In genomic region chr5:133607451-133607850, GRCh38 we compare ENCODE assay signal across 19 cellular contexts. TPM values are rescaled to one million over a fixed set of nuclear protein-coding genes. Genes with fewer than 3 reads are reported as not detected.
DNase-seq lines count a peak whose midpoint lies in the region; ATAC-seq and TF ChIP-seq lines count a peak whose summit lies in the region.
"Had no signal": no experiment of that assay in that cellular context is flagged by ENCODE, and none has a peak within 500 bp of the region (broad histone marks: within the 10 kb centered on the region; RNA-seq: fewer than 3 reads in every experiment).

No MANE protein-coding gene starts in this region.

- no peak overlapping the region for H3K9ac ChIP-seq in SK-N-SH

- TF ChIP-seq RAD21 in SK-N-SH (IDR thresholded peaks at IDR 0.05; ENCODE audit: low read length) = no peak

- H3K36me3 ChIP-seq in SK-N-SH (replicated peaks in 1 of 2; ENCODE audit: control insufficient read depth in 1 of 2, insufficient read depth in 2 of 2, low read length in 1 of 2) = no peaks in the 10 kb centered on the region
- H3K36me3 ChIP-seq: BE2C had no signal

- DNase-seq in SK-N-SH = peak; percentile 12
- DNase-seq in NCI-H1417 (lab: John Stamatoyannopoulos, UW) = peak in 2 of 3 experiments; percentile 34 to 83
- DNase-seq in NCI-H524 treated with DMSO at 0.1 percent for 48 hours (lab: John Stamatoyannopoulos, UW) = peak; percentile 85
- peak; percentile 2 for DNase-seq in iPS-NIHi7 (ENCODE audit: extremely low spot score)
- DNase-seq in activated T-cell treated with anti-CD3 and anti-CD28 coated beads, Interleukin-2, amount 50 U/mL, for 72 hours = no peak
- DNase-seq in NCI-H1048 (lab: John Stamatoyannopoulos, UW) = no peak
- DNase-seq: DMS53, GDM1, HCEC 1CT, IMR-90, MV-4-11, NCI-H1436 treated with DMSO at 0.1 percent for 48 hours, NCI-H2029, NCI-H510A treated with DMSO at 0.1 percent for 48 hours had no signal

- no peak for TF ChIP-seq EP300 in SK-N-SH (IDR thresholded peaks at IDR 0.05; ENCODE audit: borderline replicate concordance in 1 of 2, low read depth in 1 of 2, low read length in 1 of 2)

- H3K9me3 ChIP-seq in SK-N-SH = no peaks in the 10 kb centered on the region
- H3K9me3 ChIP-seq: BE2C had no signal

- 43% methylated on average over 6 of the region's 6 CpGs for WGBS in SK-N-SH (ENCODE audit: low lambda C conversion rate)

- H3K4me1 Mint-ChIP-seq in activated T-cell treated with anti-CD3 and anti-CD28 coated beads, Interleukin-2, amount 50 U/mL, for 72 hours (ENCODE audit: low read depth) = peaks cover 5% of the 10 kb centered on the region

- TF ChIP-seq CTCF in SK-N-SH (IDR thresholded peaks at IDR 0.05) = no peak

- peaks cover 0 to 34% of the 10 kb centered on the region in 2 experiments; a peak in 2 of 4 replicates for H3K4me1 ChIP-seq in SK-N-SH (ENCODE audit: control insufficient read depth in 1 of 2, insufficient read depth in 2 of 2, low read depth in 1 of 2, low read length in 1 of 2)

- POLR2A ChIA-PET in SK-N-SH (lab: Yijun Ruan, JAX) = no interaction called here

- H3F3A ChIP-seq in SK-N-SH (replicated peaks; ENCODE audit: insufficient read depth) = no peaks in the 10 kb centered on the region

- H3K4me3 Mint-ChIP-seq in activated T-cell treated with anti-CD3 and anti-CD28 coated beads, Interleukin-2, amount 50 U/mL, for 72 hours = no peak overlapping the region
- H3K4me3 Mint-ChIP-seq: GM23338 had no signal

- peaks cover 28% of the 10 kb centered on the region for H3K27me3 Mint-ChIP-seq in activated T-cell treated with anti-CD3 and anti-CD28 coated beads, Interleukin-2, amount 50 U/mL, for 72 hours (ENCODE audit: low read depth)

- H3K79me2 ChIP-seq in SK-N-SH (ENCODE audit: insufficient read depth) = no peaks in the 10 kb centered on the region

- ATAC-seq in SK-N-SH treated with all-trans-retinoic acid at 6 μM for 48 hours = no peak
- ATAC-seq in activated T-cell treated with anti-CD3 and anti-CD28 coated beads, Interleukin-2, amount 50 U/mL, for 72 hours (replicated peaks in 1 of 2) = no peak
- ATAC-seq: GM23338, Panc1 had no signal

- H3K27ac ChIP-seq in SK-N-SH (ENCODE audit: low read depth in 2 of 2, low read length in 1 of 2) = no peak overlapping the region

- H3K4me3 ChIP-seq in SK-N-SH (ENCODE audit: low read depth in 2 of 2, low read length in 1 of 2) = no peak overlapping the region
- H3K4me3 ChIP-seq: GM23338 had no signal

- no peaks in the 10 kb centered on the region for H3K36me3 Mint-ChIP-seq in activated T-cell treated with anti-CD3 and anti-CD28 coated beads, Interleukin-2, amount 50 U/mL, for 72 hours (ENCODE audit: insufficient read depth in 2 of 2)

- CTCF ChIA-PET in SK-N-SH (lab: Yijun Ruan, JAX) = interaction anchor here (0.9 to 9.1 kb wide), 9 partner anchors 11 to 262 kb away, joined by 3 to 97 read pairs (median 3); no protein-coding TSS in a partner anchor

- no peak overlapping the region for H3K4me2 ChIP-seq in SK-N-SH
- H3K4me2 ChIP-seq: GM23338 had no signal

- no peaks in the 10 kb centered on the region for H4K20me1 ChIP-seq in SK-N-SH (ENCODE audit: insufficient read depth)

- no peak overlapping the region for H2AFZ ChIP-seq in SK-N-SH (ENCODE audit: low read depth)
- H2AFZ ChIP-seq: GM23338 had no signal

- H3K27me3 ChIP-seq in SK-N-SH (ENCODE audit: insufficient read depth) = peaks cover 21% of the 10 kb centered on the region

- H3K9me3 Mint-ChIP-seq in activated T-cell treated with anti-CD3 and anti-CD28 coated beads, Interleukin-2, amount 50 U/mL, for 72 hours = no peaks in the 10 kb centered on the region
- H3K9me3 Mint-ChIP-seq: GM23338 had no signal

- H3K27ac Mint-ChIP-seq in activated T-cell treated with anti-CD3 and anti-CD28 coated beads, Interleukin-2, amount 50 U/mL, for 72 hours = no peak overlapping the region
- H3K27ac Mint-ChIP-seq: GM23338 had no signal

- no peaks in the 10 kb centered on the region for H3K9me2 ChIP-seq in SK-N-SH

TF ChIP-seq in SK-N-SH, 30 proteins besides CTCF, POLR2A, EP300 and RAD21 (continues in another document):
- no peak for TF ChIP-seq NFIC (IDR thresholded peaks at IDR 0.05; ENCODE audit: borderline replicate concordance)
- TF ChIP-seq YY1 (IDR thresholded peaks at IDR 0.05; ENCODE audit: low read depth) = no peak
- no peak for TF ChIP-seq GABPA (IDR thresholded peaks at IDR 0.05; ENCODE audit: low read depth)
- no peak for TF ChIP-seq FOXJ3 (CRISPR knock-in tag; IDR thresholded peaks at IDR 0.05)
- no peak for TF ChIP-seq MXI1 (IDR thresholded peaks at IDR 0.05; ENCODE audit: low read depth, low read length)
- TF ChIP-seq, protein P1, sequence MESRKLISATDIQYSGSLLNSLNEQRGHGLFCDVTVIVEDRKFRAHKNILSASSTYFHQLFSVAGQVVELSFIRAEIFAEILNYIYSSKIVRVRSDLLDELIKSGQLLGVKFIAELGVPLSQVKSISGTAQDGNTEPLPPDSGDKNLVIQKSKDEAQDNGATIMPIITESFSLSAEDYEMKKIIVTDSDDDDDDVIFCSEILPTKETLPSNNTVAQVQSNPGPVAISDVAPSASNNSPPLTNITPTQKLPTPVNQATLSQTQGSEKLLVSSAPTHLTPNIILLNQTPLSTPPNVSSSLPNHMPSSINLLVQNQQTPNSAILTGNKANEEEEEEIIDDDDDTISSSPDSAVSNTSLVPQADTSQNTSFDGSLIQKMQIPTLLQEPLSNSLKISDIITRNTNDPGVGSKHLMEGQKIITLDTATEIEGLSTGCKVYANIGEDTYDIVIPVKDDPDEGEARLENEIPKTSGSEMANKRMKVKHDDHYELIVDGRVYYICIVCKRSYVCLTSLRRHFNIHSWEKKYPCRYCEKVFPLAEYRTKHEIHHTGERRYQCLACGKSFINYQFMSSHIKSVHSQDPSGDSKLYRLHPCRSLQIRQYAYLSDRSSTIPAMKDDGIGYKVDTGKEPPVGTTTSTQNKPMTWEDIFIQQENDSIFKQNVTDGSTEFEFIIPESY (IDR thresholded peaks at IDR 0.05; ENCODE audit: borderline replicate concordance, low read depth) = no peak
- TF ChIP-seq, protein P2, sequence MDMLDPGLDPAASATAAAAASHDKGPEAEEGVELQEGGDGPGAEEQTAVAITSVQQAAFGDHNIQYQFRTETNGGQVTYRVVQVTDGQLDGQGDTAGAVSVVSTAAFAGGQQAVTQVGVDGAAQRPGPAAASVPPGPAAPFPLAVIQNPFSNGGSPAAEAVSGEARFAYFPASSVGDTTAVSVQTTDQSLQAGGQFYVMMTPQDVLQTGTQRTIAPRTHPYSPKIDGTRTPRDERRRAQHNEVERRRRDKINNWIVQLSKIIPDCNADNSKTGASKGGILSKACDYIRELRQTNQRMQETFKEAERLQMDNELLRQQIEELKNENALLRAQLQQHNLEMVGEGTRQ (IDR thresholded peaks at IDR 0.05; ENCODE audit: borderline replicate concordance, low read depth, low read length) = no peak
- no peak for TF ChIP-seq ELF1 (IDR thresholded peaks at IDR 0.05)
- TF ChIP-seq TEAD4 (IDR thresholded peaks at IDR 0.05; ENCODE audit: borderline replicate concordance, insufficient read depth) = no peak
- TF ChIP-seq TAF1 (IDR thresholded peaks at IDR 0.05; ENCODE audit: borderline replicate concordance, low read depth, low read length) = no peak
- no peak for TF ChIP-seq SMC3 (IDR thresholded peaks at IDR 0.05; ENCODE audit: low read depth, low read length)

TF ChIP-seq in SK-N-SH treated with all-trans-retinoic acid at 6 μM for 48 hours, 23 proteins besides CTCF, POLR2A, EP300 and RAD21 (continues in another document):
- TF ChIP-seq ZFP3 (CRISPR knock-in tag; IDR thresholded peaks at IDR 0.05) (no peak), GLIS3 (CRISPR knock-in tag; IDR thresholded peaks at IDR 0.05) (no peak), CSDC2 (CRISPR knock-in tag; IDR thresholded peaks at IDR 0.05) (no peak), OSR1 (CRISPR knock-in tag; IDR thresholded peaks at IDR 0.05) (no peak), ARNTL (CRISPR knock-in tag; IDR thresholded peaks at IDR 0.05; ENCODE audit: borderline replicate concordance, low read depth) (no peak), ZNF8 (CRISPR knock-in tag; IDR thresholded peaks at IDR 0.05) (no peak), ZNF70 (CRISPR knock-in tag; IDR thresholded peaks at IDR 0.05) (no peak), SNAI2 (CRISPR knock-in tag; IDR thresholded peaks at IDR 0.05) (no peak), RARB (CRISPR knock-in tag; IDR thresholded peaks at IDR 0.05) (no peak), ESRRG (CRISPR knock-in tag; IDR thresholded peaks at IDR 0.05) (no peak), BACH2 (CRISPR knock-in tag; IDR thresholded peaks at IDR 0.05; ENCODE audit: borderline replicate concordance) (no peak), ZNF565 (CRISPR knock-in tag; conservative IDR thresholded peaks at IDR 0.05; ENCODE audit: low read depth) (no peak)
- TF ChIP-seq, protein P3, sequence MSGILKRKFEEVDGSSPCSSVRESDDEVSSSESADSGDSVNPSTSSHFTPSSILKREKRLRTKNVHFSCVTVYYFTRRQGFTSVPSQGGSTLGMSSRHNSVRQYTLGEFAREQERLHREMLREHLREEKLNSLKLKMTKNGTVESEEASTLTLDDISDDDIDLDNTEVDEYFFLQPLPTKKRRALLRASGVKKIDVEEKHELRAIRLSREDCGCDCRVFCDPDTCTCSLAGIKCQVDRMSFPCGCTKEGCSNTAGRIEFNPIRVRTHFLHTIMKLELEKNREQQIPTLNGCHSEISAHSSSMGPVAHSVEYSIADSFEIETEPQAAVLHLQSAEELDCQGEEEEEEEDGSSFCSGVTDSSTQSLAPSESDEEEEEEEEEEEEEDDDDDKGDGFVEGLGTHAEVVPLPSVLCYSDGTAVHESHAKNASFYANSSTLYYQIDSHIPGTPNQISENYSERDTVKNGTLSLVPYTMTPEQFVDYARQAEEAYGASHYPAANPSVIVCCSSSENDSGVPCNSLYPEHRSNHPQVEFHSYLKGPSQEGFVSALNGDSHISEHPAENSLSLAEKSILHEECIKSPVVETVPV (CRISPR knock-in tag; IDR thresholded peaks at IDR 0.05) = no peak

RNA-seq across cellular contexts. Expression of gene FSTL4, which starts 4.9 kb away (rescaled TPM):
- polyA plus RNA-seq in SK-N-SH (2012; rRNA removed) = not detected in 2 replicates
- polyA plus RNA-seq in SK-N-SH (2012; cell fraction: cytosol; rRNA removed) = 0.01 TPM in 1 of 2 replicates, not detected in the other
- not detected in 2 replicates for polyA plus RNA-seq in SK-N-SH (2012; cell fraction: nucleus; rRNA removed)
- not detected for total RNA-seq in activated T-cell treated with anti-CD3 and anti-CD28 coated beads, Interleukin-2, amount 50 U/mL, for 72 hours
- total RNA-seq: T-helper 1 cell treated with Interleukin-12 subunit alpha and Interleukin-12 subunit beta and Interleukin-4 antibody, amounts not matched to agents 30 ng/mL and 1 ng/mL, for 36 hours had no signal
- polyA plus RNA-seq: IMR-90 had no signal

Comparison
In these comparisons a context has a peak if more than half of its experiments do, and no peak if none do; other contexts are left out.
1. DNase-seq: peak in SK-N-SH (single experiment), NCI-H1417 (2 of 3), NCI-H524 treated with DMSO at 0.1 percent for 48 hours (single experiment) and iPS-NIHi7 (single experiment); none in activated T-cell treated with anti-CD3 and anti-CD28 coated beads, Interleukin-2, amount 50 U/mL, for 72 hours (0 of 2) and NCI-H1048 (single experiment).